Comparison of ENCODE assay signal across 21 cellular contexts in the genomic region with DNA sequence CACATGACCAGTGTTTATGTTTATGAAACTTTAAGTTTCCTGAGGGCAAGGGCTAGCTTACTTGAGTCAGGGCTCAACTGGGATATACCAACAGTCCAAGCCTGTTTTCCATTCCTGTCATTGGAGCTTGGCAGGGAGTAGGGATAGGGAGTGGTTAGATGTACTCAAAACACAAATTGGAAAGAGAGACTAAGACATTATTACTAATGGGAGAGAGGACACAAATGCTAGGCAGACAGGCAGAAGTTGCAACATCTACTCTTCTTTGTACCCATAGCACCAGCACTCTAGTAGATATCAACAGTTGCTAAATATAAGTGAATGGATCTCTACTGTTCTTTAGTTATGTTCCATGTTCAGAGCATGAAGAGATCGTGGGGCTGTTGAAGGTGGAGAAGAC.
"Had no signal": no experiment of that assay in that cellular context is flagged by ENCODE, and none has a peak within 500 bp of the region (broad histone marks: within the 10 kb centered on the region; RNA-seq: fewer than 3 reads in every experiment).

No MANE protein-coding gene starts in this region.

- ATAC-seq: effector memory CD8-positive, alpha-beta T cell; gastroesophageal sphincter; left colon; naive thymus-derived CD4-positive, alpha-beta T cell; right lobe of liver; stimulated activated naive B cell treated with anti-CD40 and anti-IgM and Interleukin-4, amounts not matched to agents 10 μg/mL and 1 μg/mL and 100 μg/mL, for 72 hours had no signal

- H3K9ac ChIP-seq: parathyroid adenoma had no signal

- H3K79me2 ChIP-seq: parathyroid adenoma had no signal

- H3K27me3 ChIP-seq: right lobe of liver, transverse colon had no signal

- H2AFZ ChIP-seq: parathyroid adenoma had no signal

- H3K27ac ChIP-seq: gastroesophageal sphincter, parathyroid adenoma, prostate gland, right lobe of liver, skin epidermis, transverse colon had no signal

- H3K36me3 ChIP-seq: gastroesophageal sphincter, prostate gland, right lobe of liver, thoracic aorta, transverse colon had no signal

- H3K9me3 ChIP-seq: gastroesophageal sphincter, prostate gland, right lobe of liver, thoracic aorta, transverse colon had no signal

- H3K4me1 ChIP-seq: gastroesophageal sphincter, parathyroid adenoma, prostate gland, right lobe of liver, transverse colon had no signal

- H3K4me3 ChIP-seq: gastroesophageal sphincter, prostate gland, right lobe of liver, skin epidermis, thoracic aorta, transverse colon had no signal

- DNase-seq: effector memory CD8-positive, alpha-beta T cell; erythroblast; foreskin fibroblast; glutamatergic neuron; kidney; left colon; mammary epithelial cell; naive thymus-derived CD4-positive, alpha-beta T cell; nephron progenitor cell; right lobe of liver; stimulated activated CD4-positive, alpha-beta T cell treated with anti-CD3 and anti-CD28 coated beads, Interleukin-2, amount 100 ng/mL, for 24 hours; stimulated activated CD4-positive, alpha-beta T cell treated with anti-CD3 and anti-CD28 coated beads, Interleukin-4, amount 100 ng/mL, for 4 hours; stimulated activated naive B cell treated with anti-CD40 and anti-IgM and Interleukin-4, amounts not matched to agents 10 μg/mL and 1 μg/mL and 100 μg/mL, for 72 hours; stimulated activated naive CD8-positive, alpha-beta T cell treated with anti-CD3 and anti-CD28 coated beads, Interleukin-15, amount 100 ng/mL, for 72 hours; substantia nigra; transverse colon had no signal
